ENCODE assay signal across 19 cellular contexts in genomic region chr17:37718383-37719048, GRCh38. TPM values are rescaled to one million over a fixed set of nuclear protein-coding genes. Genes with fewer than 3 reads are reported as not detected.
"Had no signal": no experiment of that assay in that cellular context is flagged by ENCODE, and none has a peak within 500 bp of the region (broad histone marks: within the 10 kb centered on the region; RNA-seq: fewer than 3 reads in every experiment).

No MANE protein-coding gene starts in this region.

- H3K27me3 ChIP-seq: right atrium auricular region, upper lobe of left lung had no signal

- H3K9ac ChIP-seq: parathyroid adenoma had no signal

- H3K9me3 Mint-ChIP-seq: activated T-cell treated with anti-CD3 and anti-CD28 coated beads, Interleukin-2, amount 50 U/mL, for 24 hours; neural crest cell; stimulated activated effector memory CD8-positive, alpha-beta T cell treated with anti-CD3 and anti-CD28 coated beads, Interleukin-12 subunit alpha, Interleukin-12 subunit beta, amount 100 ng/mL, for 72 hours had no signal

- H3K9me3 ChIP-seq: breast epithelium, right atrium auricular region, upper lobe of left lung had no signal

- H2AFZ ChIP-seq: parathyroid adenoma had no signal

- DNase-seq: activated CD4-positive, alpha-beta T cell treated with anti-CD3 and anti-CD28 coated beads, Interleukin-2, amount 50 U/mL, for 4 hours; activated CD8-positive, alpha-beta memory T cell treated with anti-CD3 and anti-CD28 coated beads, Interleukin-2, amount 10 ng/mL, durations not matched to agents 7 days and 5 days; activated effector memory CD4-positive, alpha-beta T cell treated with anti-CD3 and anti-CD28 coated beads, Interleukin-2, amount 50 U/mL, for 16 hours; activated T-cell treated with anti-CD3 and anti-CD28 coated beads, Interleukin-2, amount 50 U/mL, for 24 hours; foreskin melanocyte; head of caudate nucleus; islet precursor cell; left ventricle myocardium superior had no signal

- H3K79me2 ChIP-seq: parathyroid adenoma had no signal

- H3K4me3 ChIP-seq: breast epithelium, right atrium auricular region, smooth muscle cell had no signal

- H3K27ac ChIP-seq: breast epithelium, parathyroid adenoma had no signal

- H3K4me1 ChIP-seq: breast epithelium, parathyroid adenoma had no signal

- H3K4me1 Mint-ChIP-seq: neural crest cell; stimulated activated effector memory CD8-positive, alpha-beta T cell treated with anti-CD3 and anti-CD28 coated beads, Interleukin-12 subunit alpha, Interleukin-12 subunit beta, amount 100 ng/mL, for 72 hours had no signal

- H3K27ac Mint-ChIP-seq: activated CD8-positive, alpha-beta memory T cell treated with anti-CD3 and anti-CD28 coated beads, Interleukin-2, amount 10 ng/mL, durations not matched to agents 7 days and 5 days; activated naive CD8-positive, alpha-beta T cell; activated T-cell treated with anti-CD3 and anti-CD28 coated beads, Interleukin-2, amount 50 U/mL, for 24 hours; stimulated activated effector memory CD8-positive, alpha-beta T cell treated with anti-CD3 and anti-CD28 coated beads, Interleukin-12 subunit alpha, Interleukin-12 subunit beta, amount 100 ng/mL, for 72 hours had no signal

- H3K36me3 Mint-ChIP-seq: activated CD8-positive, alpha-beta memory T cell treated with anti-CD3 and anti-CD28 coated beads, Interleukin-2, amount 10 ng/mL, durations not matched to agents 7 days and 5 days; activated naive CD8-positive, alpha-beta T cell; stimulated activated effector memory CD8-positive, alpha-beta T cell treated with anti-CD3 and anti-CD28 coated beads, Interleukin-12 subunit alpha, Interleukin-12 subunit beta, amount 100 ng/mL, for 72 hours had no signal

- H3K36me3 ChIP-seq: breast epithelium, right atrium auricular region, upper lobe of left lung had no signal

- H3K4me3 Mint-ChIP-seq: activated CD8-positive, alpha-beta memory T cell treated with anti-CD3 and anti-CD28 coated beads, Interleukin-2, amount 10 ng/mL, durations not matched to agents 7 days and 5 days; activated naive CD8-positive, alpha-beta T cell; activated T-cell treated with anti-CD3 and anti-CD28 coated beads, Interleukin-2, amount 50 U/mL, for 24 hours; neural crest cell; stimulated activated effector memory CD8-positive, alpha-beta T cell treated with anti-CD3 and anti-CD28 coated beads, Interleukin-12 subunit alpha, Interleukin-12 subunit beta, amount 100 ng/mL, for 72 hours had no signal

- ATAC-seq: activated CD4-positive, CD25-positive, alpha-beta regulatory T cell treated with anti-CD3 and anti-CD28 coated beads, Interleukin-2, amount 50 U/mL, for 24 hours; activated CD8-positive, alpha-beta memory T cell treated with anti-CD3 and anti-CD28 coated beads, Interleukin-2, amount 10 ng/mL, durations not matched to agents 7 days and 5 days; left ventricle myocardium superior; stimulated activated effector memory CD8-positive, alpha-beta T cell treated with anti-CD3 and anti-CD28 coated beads, Interleukin-12 subunit alpha, Interleukin-12 subunit beta, amount 100 ng/mL, for 72 hours had no signal

RNA-seq across cellular contexts. Expression of gene HNF1B, which starts 26.3 kb away (rescaled TPM):
- total RNA-seq: cerebellum, left ventricle myocardium superior, myocyte, neural crest cell, right atrium auricular region, smooth muscle cell had no signal
